Comparison of ENCODE assay signal across 8 cellular contexts in the genomic region with DNA sequence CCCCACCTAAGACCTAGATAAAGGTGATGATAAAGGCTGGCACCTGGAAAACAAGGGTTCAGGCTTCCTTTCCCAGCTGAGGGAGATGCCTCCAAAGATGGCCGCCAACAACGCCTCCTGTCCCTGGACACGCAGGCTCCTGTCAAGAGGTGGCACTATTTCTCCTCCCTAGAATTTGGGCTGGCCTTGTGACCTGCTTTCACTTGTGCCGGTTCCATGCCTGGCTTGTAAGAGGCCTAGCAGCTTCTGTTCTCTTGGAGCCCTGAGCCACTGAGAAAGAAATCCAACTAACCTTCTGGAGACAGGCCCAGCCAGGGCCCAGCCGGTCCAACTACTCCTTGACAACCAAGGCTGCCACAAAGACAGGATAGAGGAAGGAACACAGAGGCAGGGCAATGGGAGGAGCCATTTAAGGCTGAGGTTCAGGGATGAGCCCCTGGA.
DNase-seq lines count a peak whose midpoint lies in the region; ATAC-seq and TF ChIP-seq lines count a peak whose summit lies in the region.

No MANE protein-coding gene starts in this region.

- no peaks in the 10 kb centered on the region for H3K27me3 ChIP-seq in H7 (ENCODE audit: control insufficient read depth, insufficient read depth, low read length)
- no peaks in the 10 kb centered on the region for H3K27me3 ChIP-seq in PC-3 (ENCODE audit: low read length)
- no peaks in the 10 kb centered on the region for H3K27me3 ChIP-seq in gastroesophageal sphincter
- no peaks in the 10 kb centered on the region for H3K27me3 ChIP-seq in ovary

- no TSS peak for BruUV-seq in PC-3 (replicated peaks; lab: Mats Ljungman, UMichigan)

- ATAC-seq in PC-3 (peak; percentile 56), gastroesophageal sphincter (peak; percentile 83), HG03135 (IDR thresholded peaks at IDR 0.05; ENCODE audit: unreplicated experiment) (no peak)

- no peaks in the 10 kb centered on the region for H3F3A ChIP-seq in PC-3 (ENCODE audit: low read length, unreplicated experiment)

- no peaks in the 10 kb centered on the region for H3K9me2 ChIP-seq in PC-3 (replicated peaks; ENCODE audit: low read length)

- H3K4me3 ChIP-seq in AG09309 (ENCODE audit: control insufficient read depth, low read depth, low read length) (no peak overlapping the region), H7 (ENCODE audit: insufficient read depth, low read depth, low read length) (no peak overlapping the region), PC-3 (ENCODE audit: low read length) (no peak overlapping the region), gastroesophageal sphincter (no peak overlapping the region), ovary (no peak overlapping the region)

- POLR2A ChIA-PET in PC-3 (lab: Charles Lee; ENCODE audit: unreplicated experiment) = no interaction called here

- intact Hi-C loops in PC-3 (cut with micrococcal nuclease) = loop anchor here (1.0 kb wide), 1 partner anchor 136 kb away; no protein-coding TSS in a partner anchor
- intact Hi-C loops in ovary (cut with DNase I) = no loop called here

- 43% methylated on average over 4 of the region's 5 CpGs; no CpG with 5 or more reads in 1 of the 2 donors for WGBS in gastroesophageal sphincter (ENCODE audit: low coverage in 1 of 2), 2 donors
- 64 to 71% (median 66%) methylated on average over 5 of the region's 5 CpGs for whole genome bisulfite sequencing in ovary, 3 donors

- CTCF ChIA-PET in PC-3 (lab: Charles Lee) = no interaction called here

- no peak overlapping the region for H3K9ac ChIP-seq in PC-3 (ENCODE audit: low read length)

- DNase-seq in AG09309 (ENCODE audit: low read depth) = peak; percentile 41
- peak; percentile 75 for DNase-seq in H7
- peak; percentile 56 for DNase-seq in PC-3
- DNase-seq in activated effector memory CD4-positive, alpha-beta T cell treated with Interleukin-2 at 50 U/mL for 16 hours = peak; percentile 13
- DNase-seq in ovary = peak; percentile 11 to 41 (median 24)
- DNase-seq in ureter (ENCODE audit: low spot score) = peak; percentile 62

- TF ChIP-seq POLR2A in gastroesophageal sphincter (IDR thresholded peaks at IDR 0.05) (no peak), ovary (IDR thresholded peaks at IDR 0.05) (no peak)

- no peaks in the 10 kb centered on the region for H3K79me2 ChIP-seq in PC-3 (ENCODE audit: low read length)

- no peak overlapping the region for H3K4me2 ChIP-seq in PC-3 (ENCODE audit: low read length)

- no peaks in the 10 kb centered on the region for H4K20me1 ChIP-seq in PC-3 (ENCODE audit: low read length)

- H3K9me3 ChIP-seq in PC-3 (ENCODE audit: low read length) (no peaks in the 10 kb centered on the region), gastroesophageal sphincter (no peaks in the 10 kb centered on the region), ovary (no peaks in the 10 kb centered on the region)

- peak overlapping the region; percentile 4; the same call in 1 of the 2 replicates for H2AFZ ChIP-seq in PC-3 (ENCODE audit: low read length)

- no peak overlapping the region for H3K27ac ChIP-seq in PC-3 (ENCODE audit: low read length)
- H3K27ac ChIP-seq in gastroesophageal sphincter = peak overlapping the region in 3 of 4 donors; percentile 10 to 76 (median 52)
- H3K27ac ChIP-seq in ovary = no peak overlapping the region

- TF ChIP-seq CTCF in AG09309 (IDR thresholded peaks at IDR 0.05; ENCODE audit: control insufficient read depth, insufficient read depth, low read depth, low read length, missing control alignments) = peak; percentile 79
- peak; percentile 62 for TF ChIP-seq CTCF in PC-3 (conservative IDR thresholded peaks at IDR 0.05; ENCODE audit: low read depth, low read length)
- peak in 3 of 4 experiments; percentile 57 to 69 (median 58) for TF ChIP-seq CTCF in gastroesophageal sphincter (IDR thresholded peaks at IDR 0.05)
- TF ChIP-seq CTCF in ovary (IDR thresholded peaks at IDR 0.05) = no peak

- H3K4me1 ChIP-seq in PC-3 (ENCODE audit: insufficient read depth, low read length) (no peaks in the 10 kb centered on the region), gastroesophageal sphincter (peaks cover 0 to 6% (median 0%) of the 10 kb centered on the region in 3 donors), ovary (ENCODE audit: insufficient read depth) (no peaks in the 10 kb centered on the region)

- H3K36me3 ChIP-seq in H7 (replicated peaks; ENCODE audit: control insufficient read depth, insufficient read depth, low read length) (no peaks in the 10 kb centered on the region), PC-3 (ENCODE audit: low read depth, low read length) (no peaks in the 10 kb centered on the region), gastroesophageal sphincter (no peaks in the 10 kb centered on the region), ovary (no peaks in the 10 kb centered on the region)

- no peak for TF ChIP-seq EP300 in gastroesophageal sphincter (IDR thresholded peaks at IDR 0.05)
- no peak for TF ChIP-seq EP300 in ovary (IDR thresholded peaks at IDR 0.05)

Comparison
In these comparisons a context has a peak if more than half of its experiments do, and no peak if none do; other contexts are left out.
1. DNase-seq: peak in every context shown above with its lines; median percentile 75 in H7; 62 in ureter; 56 in PC-3; 41 in AG09309; 24 in ovary; 13 in activated effector memory CD4-positive, alpha-beta T cell treated with Interleukin-2 at 50 U/mL for 16 hours.
2. CTCF ChIP-seq: peak in AG09309 (single experiment), PC-3 (single experiment) and gastroesophageal sphincter (3 of 4); none in ovary (0 of 3).
3. H3K27ac ChIP-seq: peak in gastroesophageal sphincter (3 of 4); none in PC-3 (single experiment) and ovary (0 of 2).